9 cellular contexts compared by ENCODE assay signal in genomic region chr5:175534070-175534932, GRCh38. TPM values are rescaled to one million over a fixed set of nuclear protein-coding genes. Genes with fewer than 3 reads are reported as not detected.
DNase-seq lines count a peak whose midpoint lies in the region; ATAC-seq and TF ChIP-seq lines count a peak whose summit lies in the region.
"Had no signal": no experiment of that assay in that cellular context is flagged by ENCODE, and none has a peak within 500 bp of the region (broad histone marks: within the 10 kb centered on the region; RNA-seq: fewer than 3 reads in every experiment).

No MANE protein-coding gene starts in this region.

- no peaks in the 10 kb centered on the region for H3K9me3 ChIP-seq in neuronal stem cell (replicated peaks in 1 of 2; ENCODE audit: control insufficient read depth in 2 of 2, insufficient read depth in 1 of 2, low read depth in 1 of 2, low read length in 2 of 2)

- peak overlapping the region; percentile 73 for H3K27ac Mint-ChIP-seq in activated T-helper 17 cell treated with anti-CD3 and anti-CD28 coated beads, Interleukin-2, amount 50 U/mL, for 72 hours

- peaks cover 30% of the 10 kb centered on the region for H3K36me3 Mint-ChIP-seq in activated T-helper 17 cell treated with anti-CD3 and anti-CD28 coated beads, Interleukin-2, amount 50 U/mL, for 72 hours (ENCODE audit: low read depth)

- no peaks in the 10 kb centered on the region for H3K79me1 ChIP-seq in neuronal stem cell (ENCODE audit: low read depth, low read length)

- no peak overlapping the region for H3K4ac ChIP-seq in neuronal stem cell (ENCODE audit: low read length)

- H2BK5ac ChIP-seq in neuronal stem cell (ENCODE audit: low read length), result no peak overlapping the region

- H4K91ac ChIP-seq in neuronal stem cell (ENCODE audit: low read depth, low read length, poor library complexity), result no peak overlapping the region

- H3K4me1 Mint-ChIP-seq in activated T-helper 17 cell treated with anti-CD3 and anti-CD28 coated beads, Interleukin-2, amount 50 U/mL, for 72 hours, result peaks cover 16% of the 10 kb centered on the region

- H3K27ac ChIP-seq in RWPE1 (no peak overlapping the region), neuronal stem cell (replicated peaks; ENCODE audit: low read length) (no peak overlapping the region)
- H3K27ac ChIP-seq: skin epidermis had no signal

- H2BK15ac ChIP-seq in neuronal stem cell (ENCODE audit: low read length), result no peak overlapping the region

- H3K4me2 ChIP-seq in neuronal stem cell (ENCODE audit: insufficient read depth, low read length, poor library complexity, severe bottlenecking), result peak overlapping the region; percentile 59

- H3K18ac ChIP-seq in neuronal stem cell (ENCODE audit: low read length), result peak overlapping the region; percentile 42

- peaks cover 3 to 5% of the 10 kb centered on the region in 2 donors for H3K4me1 ChIP-seq in neuronal stem cell (ENCODE audit: control insufficient read depth in 2 of 2, insufficient read depth in 1 of 2, low read depth in 1 of 2, low read length in 2 of 2)

- no peak overlapping the region for H2AK5ac ChIP-seq in neuronal stem cell (ENCODE audit: low read depth, low read length)

- POLR2A ChIA-PET in RWPE1 (lab: Yijun Ruan, JAX; ENCODE audit: low non-redundant PET), result no interaction called here

- peaks cover 0 to 2% (median 0%) of the 10 kb centered on the region in 3 experiments for H3K27me3 ChIP-seq in neuronal stem cell (ENCODE audit: control insufficient read depth in 3 of 3, insufficient read depth in 3 of 3, low read depth in 1 of 3, low read length in 3 of 3)

- peak overlapping the region; percentile 77 for H2AFZ ChIP-seq in neuronal stem cell (ENCODE audit: low read length)

- peak overlapping the region; percentile 8 for H3K23ac ChIP-seq in neuronal stem cell (ENCODE audit: low read depth, low read length, poor library complexity)

- H3K4me3 Mint-ChIP-seq in activated T-helper 17 cell treated with anti-CD3 and anti-CD28 coated beads, Interleukin-2, amount 50 U/mL, for 72 hours, result peak overlapping the region; percentile 75

- no peak overlapping the region for H2BK120ac ChIP-seq in neuronal stem cell (ENCODE audit: low read depth, low read length)

- no CpG with 5 or more reads among the region's 32 CpGs for WGBS in neuronal stem cell (ENCODE audit: extremely low coverage in 2 of 2, insufficient read length in 2 of 2, insufficient replicate concordance in 1 of 2), 2 donors

- no peak overlapping the region for H4K8ac ChIP-seq in neuronal stem cell (ENCODE audit: low read depth, low read length)

- no peak overlapping the region for H3K14ac ChIP-seq in neuronal stem cell (ENCODE audit: low read length)

- H3K9ac ChIP-seq in neuronal stem cell (ENCODE audit: low read depth, low read length, poor library complexity), result no peak overlapping the region

- DNase-seq in ELF-1 (ENCODE audit: low read depth, low spot score), result peak; percentile 96
- DNase-seq in GOT3 (lab: John Stamatoyannopoulos, UW), result peak; percentile 84
- DNase-seq in RWPE1 (ENCODE audit: low spot score), result peak; percentile 92
- DNase-seq in fibroblast of the aortic adventitia (ENCODE audit: low read depth), result peak; percentile 74
- peak; percentile 80 for DNase-seq in neuronal stem cell (ENCODE audit: low spot score)
- peak; percentile 58 for DNase-seq in stromal cell of bone marrow (ENCODE audit: low read depth)

- no peak overlapping the region for H2BK12ac ChIP-seq in neuronal stem cell (ENCODE audit: low read length)

- TF ChIP-seq CTCF in LNCAP (IDR thresholded peaks at IDR 0.05), result peak; percentile 99
- TF ChIP-seq CTCF in RWPE1 (conservative IDR thresholded peaks at IDR 0.05; ENCODE audit: low read depth), result peak; percentile 98
- TF ChIP-seq CTCF in fibroblast of the aortic adventitia (IDR thresholded peaks at IDR 0.05; ENCODE audit: insufficient read depth, low read length), result peak; percentile 88

- ATAC-seq in activated T-helper 17 cell treated with anti-CD3 and anti-CD28 coated beads, Interleukin-2, amount 50 U/mL, for 72 hours (replicated peaks), result peak; percentile 97

- H3K4me3 ChIP-seq in fibroblast of the aortic adventitia (ENCODE audit: low read depth, low read length) (no peak overlapping the region), neuronal stem cell (ENCODE audit: low read length in 2 of 2) (peak overlapping the region in 1 of 2 donors; percentile 14)
- H3K4me3 ChIP-seq: skin epidermis had no signal

- peaks cover 0 to 14% of the 10 kb centered on the region in 2 donors for H3K36me3 ChIP-seq in neuronal stem cell (replicated peaks in 1 of 2; ENCODE audit: control insufficient read depth in 2 of 2, insufficient read depth in 2 of 2, low read length in 2 of 2)

- H3K9me3 Mint-ChIP-seq in activated T-helper 17 cell treated with anti-CD3 and anti-CD28 coated beads, Interleukin-2, amount 50 U/mL, for 72 hours, result no peaks in the 10 kb centered on the region

- CTCF ChIA-PET in RWPE1 (lab: Yijun Ruan, JAX), result interaction anchor here (0.5 to 2.1 kb wide), 55 partner anchors 8 to 1323 kb away, joined by 3 to 34 read pairs (median 4); no protein-coding TSS in a partner anchor

- no peaks in the 10 kb centered on the region for H3K27me3 Mint-ChIP-seq in activated T-helper 17 cell treated with anti-CD3 and anti-CD28 coated beads, Interleukin-2, amount 50 U/mL, for 72 hours

RNA-seq across cellular contexts. Expression of gene SFXN1, which starts 55.9 kb away (rescaled TPM):
- 100 to 1,000 TPM; 225 to 256 TPM for total RNA-seq in activated T-helper 17 cell treated with anti-CD3 and anti-CD28 coated beads, Interleukin-2, amount 50 U/mL, for 72 hours
- total RNA-seq in fibroblast of the aortic adventitia (ENCODE audit: low replicate concordance), result 15.9 and 74.7 TPM in 2 replicates
- 51.2 TPM for polyA plus RNA-seq in neuronal stem cell (2013, experiment 1 of 2)
- 50.9 TPM for polyA plus RNA-seq in neuronal stem cell (2013, experiment 2 of 2)
